ENCODE assay signal across 8 cellular contexts in the genomic region with DNA sequence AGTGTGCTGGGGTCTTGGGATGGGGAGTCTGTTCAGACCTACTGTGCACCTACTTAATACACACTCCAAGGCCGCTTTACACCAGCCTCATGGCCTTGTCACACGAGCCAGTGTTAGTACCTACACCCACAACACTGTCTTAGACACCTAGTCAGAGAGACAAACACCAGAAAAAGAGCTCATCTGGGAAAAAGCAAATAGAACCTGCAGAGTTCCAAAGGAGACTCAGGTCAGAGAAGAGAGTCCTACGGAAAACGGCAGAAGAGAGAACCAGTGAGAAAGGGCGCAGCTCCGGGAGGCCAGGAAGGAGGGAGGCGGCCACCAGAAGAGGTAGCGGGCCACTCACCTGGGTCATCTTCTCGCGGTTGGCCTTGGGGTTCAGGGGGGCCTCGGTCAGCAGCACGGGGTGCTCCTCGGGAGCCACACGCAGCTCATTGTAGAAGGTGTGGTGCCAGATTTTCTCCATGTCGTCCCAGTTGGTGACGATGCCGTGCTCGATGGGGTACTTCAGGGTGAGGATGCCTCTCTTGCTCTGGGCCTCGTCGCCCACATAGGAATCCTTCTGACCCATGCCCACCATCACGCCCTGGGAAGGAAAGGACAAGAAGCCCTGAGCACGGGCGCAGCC. TPM values are rescaled to one million over a fixed set of nuclear protein-coding genes. Genes with fewer than 3 reads are reported as not detected.
DNase-seq lines count a peak whose midpoint lies in the region; ATAC-seq and TF ChIP-seq lines count a peak whose summit lies in the region.

No MANE protein-coding gene starts in this region.

- TF ChIP-seq POLR2A in adrenal gland (IDR thresholded peaks at IDR 0.05) = no peak

- peak overlapping the region; percentile 100 for H3K4me3 Mint-ChIP-seq in activated CD4-positive, alpha-beta T cell treated with anti-CD3 and anti-CD28 coated beads for 36 hours

- peaks cover 51% of the 10 kb centered on the region for H3K36me3 Mint-ChIP-seq in activated CD4-positive, alpha-beta T cell treated with anti-CD3 and anti-CD28 coated beads for 36 hours (ENCODE audit: low read depth)

- peaks cover 15 to 40% of the 10 kb centered on the region in 2 donors for H3K4me1 ChIP-seq in adrenal gland (replicated peaks in 1 of 2)
- H3K4me1 ChIP-seq in thoracic aorta (ENCODE audit: control insufficient read depth in 1 of 2, low read depth in 2 of 2) = peaks cover 11 to 13% of the 10 kb centered on the region in 2 donors

- H3K27me3 ChIP-seq in adrenal gland (no peaks in the 10 kb centered on the region), layer of hippocampus (ENCODE audit: control insufficient read depth, insufficient read depth, low read length) (no peaks in the 10 kb centered on the region), thoracic aorta (replicated peaks; ENCODE audit: insufficient read depth) (no peaks in the 10 kb centered on the region)

- H3K4me3 ChIP-seq in adrenal gland (peak overlapping the region; percentile 63 to 97 (median 80)), thoracic aorta (peak overlapping the region; percentile 78)

- WGBS in adrenal gland, 4 donors = 3 to 13% (median 6%) methylated on average over 9 to 23 of the region's 23 CpGs

- POLR2A ChIA-PET in activated CD4-positive, alpha-beta T cell treated with anti-CD3 and anti-CD28 coated beads for 36 hours (lab: Charles Lee) = no interaction called here

- H3K9me3 ChIP-seq in adrenal gland (replicated peaks in 1 of 3) = no peaks in the 10 kb centered on the region
- H3K9me3 ChIP-seq in thoracic aorta = no peaks in the 10 kb centered on the region

- H3K9me3 Mint-ChIP-seq in activated CD4-positive, alpha-beta T cell treated with anti-CD3 and anti-CD28 coated beads for 36 hours (ENCODE audit: low read depth) = no peaks in the 10 kb centered on the region

- H3K36me3 ChIP-seq in adrenal gland (replicated peaks in 1 of 2) = peaks cover 0 to 42% of the 10 kb centered on the region in 2 donors
- H3K36me3 ChIP-seq in thoracic aorta = peaks cover 41% of the 10 kb centered on the region

- DNase-seq in activated CD4-positive, alpha-beta T cell treated with anti-CD3 and anti-CD28 coated beads for 36 hours = no peak
- DNase-seq in activated CD4-positive, alpha-beta T cell treated with anti-CD3 and anti-CD28 coated beads, Interleukin-2, amount 50 U/mL, for 1 hour = no peak
- DNase-seq in adrenal gland (peak in 2 of 7 donors; percentile 19 to 39), thoracic aorta (ENCODE audit: low spot score) (no peak), AG08396 (ENCODE audit: low spot score) (no peak), GM20000 (ENCODE audit: low spot score) (no peak)

- intact Hi-C loops in activated CD4-positive, alpha-beta T cell treated with anti-CD3 and anti-CD28 coated beads for 36 hours (cut with DNase I, micrococcal nuclease) = no loop called here
- intact Hi-C loops in adrenal gland (cut with DNase I) = no loop called here

- peak overlapping the region; percentile 94 for H3K27ac Mint-ChIP-seq in activated CD4-positive, alpha-beta T cell treated with anti-CD3 and anti-CD28 coated beads for 36 hours

- no peak for TF ChIP-seq CTCF in adrenal gland (IDR thresholded peaks at IDR 0.05)
- no peak for TF ChIP-seq CTCF in thoracic aorta (IDR thresholded peaks at IDR 0.05)
- no peak for TF ChIP-seq CTCF in GM20000 (IDR thresholded peaks at IDR 0.05; ENCODE audit: extremely low read depth, missing control alignments)

- no peak for ATAC-seq in activated CD4-positive, alpha-beta T cell treated with anti-CD3 and anti-CD28 coated beads for 36 hours
- ATAC-seq in thoracic aorta (ENCODE audit: insufficient number of reproducible peaks, low FRiP score, low read depth) = no peak
- no peak for ATAC-seq in HG02870 (IDR thresholded peaks at IDR 0.05; ENCODE audit: unreplicated experiment)

- no peaks in the 10 kb centered on the region for H3K27me3 Mint-ChIP-seq in activated CD4-positive, alpha-beta T cell treated with anti-CD3 and anti-CD28 coated beads for 36 hours

- H3K27ac ChIP-seq in adrenal gland = peak overlapping the region; percentile 35 to 100 (median 99)
- H3K27ac ChIP-seq in layer of hippocampus (ENCODE audit: low read depth, low read length) = peak overlapping the region; percentile 99
- H3K27ac ChIP-seq in thoracic aorta = peak overlapping the region; percentile 97 to 100

- peaks cover 30% of the 10 kb centered on the region for H3K4me1 Mint-ChIP-seq in activated CD4-positive, alpha-beta T cell treated with anti-CD3 and anti-CD28 coated beads for 36 hours

- CTCF ChIA-PET in activated CD4-positive, alpha-beta T cell treated with anti-CD3 and anti-CD28 coated beads for 36 hours (lab: Charles Lee) = interaction anchor here (0.8 kb wide), 1 partner anchor 12 kb away, joined by 3 read pairs; no protein-coding TSS in a partner anchor

RNA-seq across cellular contexts. Expression of gene ACTB, which starts 1.5 kb away (rescaled TPM):
- over 10,000 TPM in 1 of 2 experiments, 1,000 to 10,000 TPM in 1; 9,205 to 11,516 TPM for total RNA-seq in activated CD4-positive, alpha-beta T cell treated with anti-CD3 and anti-CD28 coated beads for 36 hours
- 1,000 to 10,000 TPM; 1,803 to 3,893 (median 2,465) TPM for total RNA-seq in adrenal gland
- 1,000 to 10,000 TPM; 3,628 to 7,592 (median 4,346) TPM for polyA plus RNA-seq in adrenal gland
- total RNA-seq in thoracic aorta = over 10,000 TPM in 1 of 2 donors, 1,000 to 10,000 TPM in 1; 7,643 to 10,126 TPM

RNA-seq across cellular contexts. Expression of gene FBXL18, which starts 15.3 kb away (rescaled TPM):
- total RNA-seq in activated CD4-positive, alpha-beta T cell treated with anti-CD3 and anti-CD28 coated beads for 36 hours = 1 to 10 TPM; 8.5 to 9.1 TPM
- total RNA-seq in adrenal gland (10 to 100 TPM in 6 of 8 donors, 1 to 10 TPM in 2; 9.5 to 13.6 (median 12.3) TPM), thoracic aorta (1 to 10 TPM; 7.2 to 8.1 TPM)
- 1 to 10 TPM; 1.4 to 3.5 (median 2.7) TPM for polyA plus RNA-seq in adrenal gland
